7 cellular contexts compared by ENCODE assay signal in the genomic region with DNA sequence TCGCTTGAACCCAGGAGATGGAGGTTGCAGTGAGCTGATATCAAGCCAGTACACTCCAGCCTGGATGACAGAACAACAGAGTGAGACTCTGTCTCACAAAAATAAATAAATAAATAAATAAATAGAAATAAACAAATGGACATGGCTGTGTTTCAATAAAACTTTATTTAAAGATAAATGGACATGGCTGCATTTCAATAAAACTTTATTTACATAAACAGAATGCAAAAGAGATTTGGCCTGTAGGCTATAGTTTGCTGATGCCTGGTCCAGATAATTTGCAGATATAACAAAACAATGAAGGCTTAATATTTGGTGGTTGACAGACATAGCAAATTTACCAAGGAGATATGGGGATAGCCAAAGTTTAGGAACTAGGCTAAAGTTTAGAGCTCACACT.
"Had no signal": no experiment of that assay in that cellular context is flagged by ENCODE, and none has a peak within 500 bp of the region (broad histone marks: within the 10 kb centered on the region; RNA-seq: fewer than 3 reads in every experiment).

No MANE protein-coding gene starts in this region.

- FAIRE-seq: G401.6, GM12891, GM12892, GM18507, GM19239 had no signal

- DNase-seq: GDM1, GF-D8 had no signal
